8 cellular contexts compared by ENCODE assay signal in genomic region chr7:137847418-137848050, GRCh38. TPM values are rescaled to one million over a fixed set of nuclear protein-coding genes. Genes with fewer than 3 reads are reported as not detected.
A peak's percentile ranks its signal among the peaks of the same experiment; 100 is the strongest.
DNase-seq lines count a peak whose midpoint lies in the region; ATAC-seq and TF ChIP-seq lines count a peak whose summit lies in the region.

No MANE protein-coding gene starts in this region.

- H3K9me3 ChIP-seq in BLaER1 treated with 17β-estradiol and CSF1 and Interleukin-3, amounts not matched to agents 10 nM and 100 nM (replicated peaks in 1 of 11) = peaks cover 0 to 6% (median 0%) of the 10 kb centered on the region in 11 experiments; a peak in 1 of 22 replicates

- peaks cover 3% of the 10 kb centered on the region; the same call in 1 of the 2 replicates for H3F3A ChIP-seq in GM23338 (replicated peaks; ENCODE audit: low read depth)

- no peaks in the 10 kb centered on the region for H4K20me1 ChIP-seq in BLaER1 treated with 17β-estradiol and CSF1 and Interleukin-3, amounts not matched to agents 10 nM and 100 nM
- no peaks in the 10 kb centered on the region for H4K20me1 ChIP-seq in GM23338 (replicated peaks; ENCODE audit: insufficient read depth)

- peaks cover 36 to 52% (median 46%) of the 10 kb centered on the region in 11 experiments for H3K27me3 ChIP-seq in BLaER1 treated with 17β-estradiol and CSF1 and Interleukin-3, amounts not matched to agents 10 nM and 100 nM
- H3K27me3 ChIP-seq in GM23338 (ENCODE audit: insufficient read depth) = peaks cover 55% of the 10 kb centered on the region
- peaks cover 0 to 4% (median 0%) of the 10 kb centered on the region in 45 donors for H3K27me3 ChIP-seq in dorsolateral prefrontal cortex

- no peak for TF ChIP-seq CTCF in GM23338 (conservative IDR thresholded peaks at IDR 0.05; ENCODE audit: low read depth in 2 of 2)
- TF ChIP-seq CTCF in dorsolateral prefrontal cortex (IDR thresholded peaks at IDR 0.05 in 54 of 56, conservative IDR thresholded peaks at IDR 0.05 in 2 of 56; ENCODE audit: low read depth in 1 of 56, partially characterized antibody in 56 of 56) = no peak
- TF ChIP-seq CTCF in nephron (IDR thresholded peaks at IDR 0.05; ENCODE audit: unreplicated experiment in 3 of 3) = no peak

- DNase-seq in GM23338 (ENCODE audit: low spot score) (peak; percentile 75), dorsolateral prefrontal cortex (peak in 7 of 10 donors; percentile 25 to 55 (median 41)), HPDE6-E6E7 (ENCODE audit: extremely low spot score) (no peak), germinal center (ENCODE audit: low spot score) (no peak), cortex of kidney (lab: John Stamatoyannopoulos, UW) (no peak), NCI-H2081 treated with DMSO at 0.1 percent for 48 hours (lab: John Stamatoyannopoulos, UW) (no peak)

- H3K9me3 Mint-ChIP-seq in GM23338 = no peaks in the 10 kb centered on the region
- no peaks in the 10 kb centered on the region for H3K9me3 Mint-ChIP-seq in nephron

- H3K36me3 ChIP-seq in BLaER1 treated with 17β-estradiol and CSF1 and Interleukin-3, amounts not matched to agents 10 nM and 100 nM = no peaks in the 10 kb centered on the region
- H3K36me3 ChIP-seq in GM23338 (ENCODE audit: insufficient read depth) = no peaks in the 10 kb centered on the region

- no peaks in the 10 kb centered on the region for H3K9me2 ChIP-seq in GM23338 (ENCODE audit: insufficient read depth)

- H3K9ac ChIP-seq in BLaER1 treated with 17β-estradiol and CSF1 and Interleukin-3, amounts not matched to agents 10 nM and 100 nM = peak overlapping the region; percentile 50 to 75 (median 64); a peak in 20 of 22 replicates

- H3K4me3 Mint-ChIP-seq in GM23338 (peak overlapping the region; percentile 70), nephron (peak overlapping the region; percentile 51 to 60 (median 56))

- intact Hi-C loops in dorsolateral prefrontal cortex (cut with DNase I) = no loop called here

- H3K36me3 Mint-ChIP-seq in GM23338 (ENCODE audit: low read depth) (no peaks in the 10 kb centered on the region), nephron (ENCODE audit: low read depth) (peaks cover 4% of the 10 kb centered on the region)

- H3K27ac ChIP-seq in BLaER1 treated with 17β-estradiol and CSF1 and Interleukin-3, amounts not matched to agents 10 nM and 100 nM = peak overlapping the region in 7 of 11 experiments; percentile 2 to 45 (median 36); a peak in 7 of 22 replicates
- no peak overlapping the region for H3K27ac ChIP-seq in GM23338 (ENCODE audit: low read depth)
- H3K27ac ChIP-seq in dorsolateral prefrontal cortex = peak overlapping the region in 54 of 59 donors; percentile 15 to 93 (median 82)

- H2AFZ ChIP-seq in GM23338 = peak overlapping the region; percentile 99

- H3K4me3 ChIP-seq in BLaER1 treated with 17β-estradiol and CSF1 and Interleukin-3, amounts not matched to agents 10 nM and 100 nM = peak overlapping the region; percentile 56 to 77 (median 69)
- H3K4me3 ChIP-seq in GM23338 (peak overlapping the region; percentile 72), dorsolateral prefrontal cortex (peak overlapping the region; percentile 61 to 94 (median 81))

- peak overlapping the region; percentile 96 to 100 (median 99) for H3K4me2 ChIP-seq in BLaER1 treated with 17β-estradiol and CSF1 and Interleukin-3, amounts not matched to agents 10 nM and 100 nM
- peak overlapping the region; percentile 97 for H3K4me2 ChIP-seq in GM23338

- peaks cover 19 to 36% (median 29%) of the 10 kb centered on the region in 10 experiments for H3K4me1 ChIP-seq in BLaER1 treated with 17β-estradiol and CSF1 and Interleukin-3, amounts not matched to agents 10 nM and 100 nM
- peaks cover 26% of the 10 kb centered on the region; the same call in 1 of the 2 replicates for H3K4me1 ChIP-seq in GM23338 (ENCODE audit: insufficient read depth)

- H3K4me1 Mint-ChIP-seq in GM23338 = peaks cover 26% of the 10 kb centered on the region
- peaks cover 16% of the 10 kb centered on the region for H3K4me1 Mint-ChIP-seq in nephron

- ATAC-seq in GM23338 = peak; percentile 64

- H3K79me2 ChIP-seq in GM23338 (replicated peaks; ENCODE audit: insufficient read depth) = no peaks in the 10 kb centered on the region

- H3K27ac Mint-ChIP-seq in GM23338 (no peak overlapping the region), nephron (no peak overlapping the region)

- H3K27me3 Mint-ChIP-seq in GM23338 (ENCODE audit: insufficient read depth, low read depth, poor library complexity) = peaks cover 39% of the 10 kb centered on the region
- H3K27me3 Mint-ChIP-seq in nephron (ENCODE audit: low read depth) = peaks cover 64% of the 10 kb centered on the region

TF ChIP-seq in GM23338, 12 proteins besides CTCF, POLR2A, EP300 and RAD21:
- peak; percentile 55 for TF ChIP-seq EZH2 (IDR thresholded peaks at IDR 0.05; ENCODE audit: low read depth, unreplicated experiment)
- no peak for TF ChIP-seq NANOG (IDR thresholded peaks at IDR 0.05; ENCODE audit: borderline replicate concordance)

RNA-seq across cellular contexts. Expression of gene DGKI, which starts 0.8 kb away (rescaled TPM):
- 0.39 and 1.0 TPM in 2 replicates for total RNA-seq in GM23338 (2014; rRNA removed; shearing (Covaris generic))
- polyA plus RNA-seq in GM23338 (2016; fragmentation: Nextera tagmentation; extraction: Ambion mirVana) = 0.16 and 0.40 TPM in 2 replicates
- total RNA-seq in dorsolateral prefrontal cortex = 100 to 1,000 TPM in 70 of 120 experiments, 10 to 100 TPM in 50; 46.2 to 154 (median 103) TPM

Comparison
In these comparisons a context has a peak if more than half of its experiments do, and no peak if none do; other contexts are left out.
1. DNase-seq: peak in GM23338 (single experiment) and dorsolateral prefrontal cortex (7 of 10); none in HPDE6-E6E7 (single experiment), germinal center (single experiment), cortex of kidney (single experiment) and NCI-H2081 treated with DMSO at 0.1 percent for 48 hours (single experiment).
2. RNA of gene DGKI, which starts 0.8 kb away (total RNA-seq): 46.2 to 154 TPM in dorsolateral prefrontal cortex; 0.39 to 1.0 TPM in GM23338; every median in the first group is over 10 times any median in the second.
3. Peak in every context shown above with its lines, with median percentiles within 50 percentile points of each other: H3K4me3 ChIP-seq.